8 cellular contexts compared by ENCODE assay signal in genomic region chr6:117483645-117484016, GRCh38. TPM values are rescaled to one million over a fixed set of nuclear protein-coding genes. Genes with fewer than 3 reads are reported as not detected.
DNase-seq lines count a peak whose midpoint lies in the region; ATAC-seq, FAIRE-seq and TF ChIP-seq lines count a peak whose summit lies in the region.

No MANE protein-coding gene starts in this region.

- ATAC-seq in GM21723 (IDR thresholded peaks at IDR 0.05; ENCODE audit: unreplicated experiment): peak; percentile 34
- peak; percentile 43 for ATAC-seq in GM12878

- H3K9me3 ChIP-seq in GM12878 (replicated peaks; ENCODE audit: control insufficient read depth, insufficient read depth, low read length): peaks cover 2% of the 10 kb centered on the region; the same call in 1 of the 3 replicates
- no peaks in the 10 kb centered on the region for H3K9me3 ChIP-seq in thymus (ENCODE audit: control insufficient read depth)

- SMC1A ChIA-PET in GM12878 (lab: Charles Lee; ENCODE audit: uncharacterized antibody, unreplicated experiment): interaction anchor here (0.6 to 10.4 kb wide), 7 partner anchors 11 to 120 kb away, joined by 3 to 128 read pairs (median 3); partner anchors contain the start of gene GOPC

- TF ChIP-seq RAD21 in GM12878 (IDR thresholded peaks at IDR 0.05; ENCODE audit: insufficient read depth, low read depth, low read length): no peak

- peaks cover 6% of the 10 kb centered on the region for H3K79me2 ChIP-seq in GM12878 (ENCODE audit: control insufficient read depth, insufficient read depth, low read length)

- TF ChIP-seq CTCF in GM12878 (IDR thresholded peaks at IDR 0.05 in 2 of 3, conservative IDR thresholded peaks at IDR 0.05 in 1 of 3; ENCODE audit: control insufficient read depth in 2 of 3, extremely low read depth in 1 of 3, insufficient read depth in 1 of 3, low read depth in 3 of 3, low read length in 3 of 3): no peak

- no TSS peak for BruUV-seq in GM12878 (replicated peaks; lab: Mats Ljungman, UMichigan)

- peak overlapping the region; percentile 92 for H3K9ac ChIP-seq in GM12878 (ENCODE audit: control insufficient read depth, insufficient read depth, low read length)

- DNase-seq in COLO668 (lab: John Stamatoyannopoulos, UW; ENCODE audit: unreplicated experiment) (peak; percentile 9), NCI-H2227 treated with DMSO at 0.1 percent for 48 hours (lab: John Stamatoyannopoulos, UW) (peak; percentile 2), GM12878 (ENCODE audit: low read depth, low spot score) (no peak), kidney glomerular epithelial cell (lab: John Stamatoyannopoulos, UW) (peak; percentile 25), midbrain (lab: John Stamatoyannopoulos, UW) (no peak), DMS114 treated with DMSO at 0.1 percent for 48 hours (lab: John Stamatoyannopoulos, UW; ENCODE audit: unreplicated experiment) (no peak)

- H3K27ac ChIP-seq in GM12878 (ENCODE audit: control insufficient read depth, insufficient read depth) (peak overlapping the region; percentile 66), thymus (ENCODE audit: low read depth) (no peak overlapping the region)

- CTCF ChIA-PET in GM12878 (lab: Yijun Ruan, JAX): interaction anchor here (0.7 to 12.1 kb wide), 8 partner anchors 11 to 406 kb away, joined by 3 to 223 read pairs (median 5); no protein-coding TSS in a partner anchor

- RAD21 ChIA-PET in GM12878 (lab: Charles Lee; ENCODE audit: unreplicated experiment): interaction anchor here (0.8 to 4.1 kb wide), 7 partner anchors 9 to 121 kb away, joined by 3 to 23 read pairs (median 5); partner anchors contain the start of gene GOPC

- H3K27me3 ChIP-seq in GM12878 (replicated peaks in 1 of 2; ENCODE audit: control insufficient read depth in 2 of 2, insufficient read depth in 2 of 2, low read length in 1 of 2) (no peaks in the 10 kb centered on the region), thymus (ENCODE audit: control insufficient read depth, insufficient read depth) (peaks cover 23% of the 10 kb centered on the region)

- 16% methylated on average over 7 of the region's 7 CpGs for WGBS in GM12878 (ENCODE audit: insufficient coverage, insufficient replicate concordance, low lambda C conversion rate, missing lambda C conversion rate)
- 2% methylated on average over 7 of the region's 7 CpGs for WGBS in thymus

- H3K36me3 ChIP-seq in GM12878 (ENCODE audit: control insufficient read depth in 2 of 2, insufficient read depth in 2 of 2, low read length in 1 of 2): no peaks in the 10 kb centered on the region
- no peaks in the 10 kb centered on the region for H3K36me3 ChIP-seq in thymus (ENCODE audit: control insufficient read depth, insufficient read depth)

- peak overlapping the region; percentile 81 for H3K4me3 ChIP-seq in GM12878
- peak overlapping the region; percentile 61 for H3K4me3 ChIP-seq in thymus (ENCODE audit: low read length)

- H3K4me2 ChIP-seq in GM12878 (ENCODE audit: control insufficient read depth, insufficient read depth): peak overlapping the region; percentile 92

- peaks cover 16% of the 10 kb centered on the region for H3K4me1 ChIP-seq in GM12878 (ENCODE audit: control insufficient read depth, insufficient read depth, low read length)
- peaks cover 7% of the 10 kb centered on the region for H3K4me1 ChIP-seq in thymus (ENCODE audit: control insufficient read depth, insufficient read depth, low read length)

- H4K20me1 ChIP-seq in GM12878 (ENCODE audit: control insufficient read depth, insufficient read depth): no peaks in the 10 kb centered on the region

- intact Hi-C loops in GM12878 (cut with micrococcal nuclease; ENCODE audit: unreplicated experiment): loop anchor here (1.0 kb wide), 1 partner anchor 11 kb away; no protein-coding TSS in a partner anchor

- POLR2A ChIA-PET in GM12878 (lab: Charles Lee): interaction anchor here (1.4 to 2.3 kb wide), 3 partner anchors 10 to 120 kb away, joined by 9 to 14 read pairs (median 10); partner anchors contain the start of gene GOPC

- in situ Hi-C loops in GM12878 (cut with MboI): no loop called here

- no peak for FAIRE-seq in GM12878 (lab: Jason Lieb, UNC)

- TF ChIP-seq EP300 in GM12878 (IDR thresholded peaks at IDR 0.05; ENCODE audit: borderline replicate concordance in 1 of 2, control insufficient read depth in 1 of 2, low read depth in 2 of 2, low read length in 2 of 2): no peak

- no peak for TF ChIP-seq POLR2A in GM12878 (IDR thresholded peaks at IDR 0.05; ENCODE audit: low read depth, low read length)

- peak overlapping the region; percentile 85 for H2AFZ ChIP-seq in GM12878 (ENCODE audit: control insufficient read depth, low read depth, low read length)

TF ChIP-seq in GM12878, 131 proteins besides CTCF, POLR2A, EP300 and RAD21 (continues in another document):
- no peak for TF ChIP-seq LARP7 (IDR thresholded peaks at IDR 0.05)
- no peak for TF ChIP-seq RELB (IDR thresholded peaks at IDR 0.05; ENCODE audit: low read depth)
- TF ChIP-seq NFXL1 (IDR thresholded peaks at IDR 0.05; ENCODE audit: borderline replicate concordance): no peak
- TF ChIP-seq ATF2 (IDR thresholded peaks at IDR 0.05; ENCODE audit: low read length): no peak
- TF ChIP-seq NRF1 (conservative IDR thresholded peaks at IDR 0.05; ENCODE audit: low read depth, low read length): no peak
- no peak for TF ChIP-seq ZZZ3 (IDR thresholded peaks at IDR 0.05; ENCODE audit: control insufficient read depth, insufficient read length, low read depth)
- no peak for TF ChIP-seq CREM (IDR thresholded peaks at IDR 0.05; ENCODE audit: low read depth)
- TF ChIP-seq ZSCAN29 (IDR thresholded peaks at IDR 0.05): no peak
- TF ChIP-seq YY1 (IDR thresholded peaks at IDR 0.05; ENCODE audit: low read depth, low read length): peak; percentile 88

RNA-seq across cellular contexts. Expression of gene DCBLD1, which starts 1.2 kb away (rescaled TPM):
- total RNA-seq in GM12878 (2013; cell fraction: nucleolus; rRNA removed): 8.7 and 9.1 TPM in 2 replicates
- total RNA-seq in GM12878 (2014; rRNA removed) (8.4 and 11.3 TPM in 2 replicates), GM12878 (2014; rRNA removed; fragmentation: Illumina TruSeq; extraction: Trizol) (8.4 and 8.8 TPM in 2 replicates), GM12878 (2021) (7.4 and 9.2 TPM in 2 replicates)
- 1.4 TPM for polyA plus RNA-seq in GM12878 (2011; ENCODE audit: low read depth)
- polyA plus RNA-seq in GM12878 (2011; rRNA removed) (5.0 and 5.4 TPM in 2 replicates), GM12878 (2014; fragmentation: Illumina TruSeq; extraction: Trizol) (6.3 and 8.1 TPM in 2 replicates), GM12878 (2014; fragmentation: Nextera tagmentation; extraction: Ambion mirVana) (1 to 10 TPM in 1 of 2 experiments, under 1 TPM in 1; 0.92 to 2.6 TPM), GM12878 (2014; rRNA removed) (8.2 and 8.8 TPM in 2 replicates), GM12878 (2016; fragmentation: Nextera tagmentation; extraction: Ambion mirVana) (1 to 10 TPM; 9.0 TPM), thymus (5.7 TPM)
- 2.7 and 3.1 TPM in 2 replicates for polyA plus RNA-seq in GM12878 (2011; cell fraction: cytosol; rRNA removed)
- 8.4 and 9.0 TPM in 2 replicates for polyA plus RNA-seq in GM12878 (2011; cell fraction: nucleus; rRNA removed)
- 1.9 and 3.6 TPM in 2 replicates for polyA plus RNA-seq in GM12878 (2012)
- 5.0 and 7.6 TPM in 2 replicates for polyA minus RNA-seq in GM12878 (2011; rRNA and poly(A)+ RNA removed)
- 2.8 TPM in 2 replicates for polyA minus RNA-seq in GM12878 (2011; cell fraction: cytosol; rRNA and poly(A)+ RNA removed)
- 4.6 and 11.5 TPM in 2 replicates for polyA minus RNA-seq in GM12878 (2011; cell fraction: nucleus; rRNA and poly(A)+ RNA removed)

RNA-seq across cellular contexts. Expression of gene ROS1, which starts 57.9 kb away (rescaled TPM):
- 0.06 TPM in 1 of 2 replicates, not detected in the other for total RNA-seq in GM12878 (2013; cell fraction: nucleolus; rRNA removed)
- total RNA-seq in GM12878 (2014; rRNA removed) (not detected in 2 replicates), GM12878 (2014; rRNA removed; fragmentation: Illumina TruSeq; extraction: Trizol) (not detected in 2 replicates), GM12878 (2021) (0.03 TPM in 2 replicates)
- polyA plus RNA-seq in GM12878 (2011; ENCODE audit: low read depth): 0.03 TPM
- polyA plus RNA-seq in GM12878 (2011; rRNA removed) (0.04 and 0.07 TPM in 2 replicates), GM12878 (2014; fragmentation: Illumina TruSeq; extraction: Trizol) (under 0.01 TPM in 1 of 2 replicates, not detected in the other), GM12878 (2014; fragmentation: Nextera tagmentation; extraction: Ambion mirVana) (under 1 TPM in 1 of 2 experiments, not detected in 1; under 0.01 TPM), GM12878 (2014; rRNA removed) (0.03 TPM in 2 replicates), GM12878 (2016; fragmentation: Nextera tagmentation; extraction: Ambion mirVana) (not detected), thymus (0.16 TPM)
- 0.01 and 0.02 TPM in 2 replicates for polyA plus RNA-seq in GM12878 (2011; cell fraction: cytosol; rRNA removed)
- 0.06 and 0.15 TPM in 2 replicates for polyA plus RNA-seq in GM12878 (2011; cell fraction: nucleus; rRNA removed)
- 0.01 TPM in 1 of 2 replicates, not detected in the other for polyA plus RNA-seq in GM12878 (2012)
- polyA minus RNA-seq in GM12878 (2011; rRNA and poly(A)+ RNA removed): 0.21 TPM in 1 of 2 replicates, not detected in the other
- not detected in 2 replicates for polyA minus RNA-seq in GM12878 (2011; cell fraction: cytosol; rRNA and poly(A)+ RNA removed)
- 0.12 TPM in 1 of 2 replicates, not detected in the other for polyA minus RNA-seq in GM12878 (2011; cell fraction: nucleus; rRNA and poly(A)+ RNA removed)

Comparison
In these comparisons a context has a peak if more than half of its experiments do, and no peak if none do; other contexts are left out.
1. DNase-seq: peak in COLO668 (single experiment), NCI-H2227 treated with DMSO at 0.1 percent for 48 hours (single experiment) and kidney glomerular epithelial cell (single experiment); none in GM12878 (single experiment), midbrain (single experiment) and DMS114 treated with DMSO at 0.1 percent for 48 hours (single experiment).